ENCODE assay signal across 31 cellular contexts in the genomic region with DNA sequence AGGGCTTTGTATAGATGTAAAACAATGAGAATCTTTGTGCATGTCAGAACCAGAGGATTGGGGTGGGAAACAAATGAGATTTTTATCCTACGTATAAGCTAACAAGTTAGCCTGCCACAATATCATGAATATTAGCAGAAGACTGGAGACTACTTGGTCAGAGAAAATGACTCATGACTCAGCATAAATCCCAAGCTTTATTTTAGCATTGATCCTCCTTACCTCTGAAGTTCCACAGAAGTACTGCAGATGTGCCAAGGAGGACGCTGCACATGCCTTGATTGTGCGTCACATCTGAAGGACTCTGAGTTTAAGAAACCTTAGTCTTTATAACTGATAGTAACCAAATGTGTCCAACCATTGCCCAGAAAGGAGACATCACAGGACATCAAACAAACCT.
"Had no signal": no experiment of that assay in that cellular context is flagged by ENCODE, and none has a peak within 500 bp of the region (broad histone marks: within the 10 kb centered on the region; RNA-seq: fewer than 3 reads in every experiment).

No MANE protein-coding gene starts in this region.

- H3K27me3 ChIP-seq: adrenal gland, body of pancreas, breast epithelium, Peyer's patch, SJSA1 had no signal

- FAIRE-seq: astrocyte, TTC549 had no signal

- H3K4me3 Mint-ChIP-seq: activated CD4-positive, alpha-beta T cell treated with anti-CD3 and anti-CD28 coated beads, Interleukin-2, amount 10 ng/mL, durations not matched to agents 24 days and 14 days; activated CD8-positive, alpha-beta T cell treated with anti-CD3 and anti-CD28 coated beads for 36 hours; activated naive CD4-positive, alpha-beta T cell treated with anti-CD3 and anti-CD28 coated beads for 36 hours; T-helper 1 cell treated with Interleukin-12 subunit alpha and Interleukin-12 subunit beta and Interleukin-4 antibody, amounts not matched to agents 30 μg/mL and 1 μg/mL, for 36 hours; T-helper 2 cell treated with Interferon-gamma antibody and Interleukin-4, amounts not matched to agents 5 μg/mL and 100 μg/mL, for 36 hours had no signal

- H3K36me3 ChIP-seq: adrenal gland, breast epithelium, Peyer's patch, SJSA1 had no signal

- ATAC-seq: activated CD8-positive, alpha-beta T cell treated with anti-CD3 and anti-CD28 coated beads for 36 hours; activated naive CD4-positive, alpha-beta T cell treated with anti-CD3 and anti-CD28 coated beads, Interleukin-2, amount 50 U/mL, for 72 hours; body of pancreas; PC-3 had no signal

- H3K9me3 ChIP-seq: adrenal gland, body of pancreas, breast epithelium, Peyer's patch, SJSA1 had no signal

- H3K4me3 ChIP-seq: adrenal gland, body of pancreas, breast epithelium, Peyer's patch, SJSA1 had no signal

- DNase-seq: activated CD4-positive, alpha-beta T cell treated with anti-CD3 and anti-CD28 coated beads, Interleukin-2, amount 10 ng/mL, durations not matched to agents 24 days and 14 days; activated CD4-positive, alpha-beta T cell treated with anti-CD3 and anti-CD28 coated beads, Interleukin-2, amount 50 U/mL, for 4 hours; activated CD8-positive, alpha-beta T cell treated with anti-CD3 and anti-CD28 coated beads for 36 hours; activated gamma-delta T cell treated with Interleukin-2 at 50 U/mL for 16 hours; activated naive CD4-positive, alpha-beta T cell treated with anti-CD3 and anti-CD28 coated beads for 36 hours; activated T-cell treated with anti-CD3 and anti-CD28 coated beads, Interleukin-2, amount 50 U/mL, for 1 hour; adrenal gland; body of pancreas; caudate nucleus; cerebellar nuclear complex; NCI-H1105; NCI-H1417 treated with DMSO at 0.1 percent for 48 hours; NCI-H187 treated with DMSO at 0.1 percent for 48 hours; NCI-H2081; NCI-H226; NCI-H526; NCI-H748 treated with DMSO at 0.1 percent for 48 hours; NK-92 treated with Interleukin-12 subunit alpha and Interleukin-12 subunit beta, amount 100 ng/mL, for 24 hours; PC-3; Peyer's patch; RPMI8226; SHP77 treated with DMSO at 0.1 percent for 48 hours; SW 1271 had no signal

- H3K27ac ChIP-seq: adrenal gland, body of pancreas, breast epithelium, Peyer's patch, SJSA1 had no signal

- H3K27me3 Mint-ChIP-seq: activated CD4-positive, alpha-beta T cell treated with anti-CD3 and anti-CD28 coated beads, Interleukin-2, amount 10 ng/mL, durations not matched to agents 24 days and 14 days; activated CD8-positive, alpha-beta T cell treated with anti-CD3 and anti-CD28 coated beads for 36 hours had no signal

- H3K4me1 Mint-ChIP-seq: activated CD4-positive, alpha-beta T cell treated with anti-CD3 and anti-CD28 coated beads, Interleukin-2, amount 10 ng/mL, durations not matched to agents 24 days and 14 days had no signal

- H3K27ac Mint-ChIP-seq: activated CD4-positive, alpha-beta T cell treated with anti-CD3 and anti-CD28 coated beads, Interleukin-2, amount 10 ng/mL, durations not matched to agents 24 days and 14 days; activated CD8-positive, alpha-beta T cell treated with anti-CD3 and anti-CD28 coated beads for 36 hours; activated naive CD4-positive, alpha-beta T cell treated with anti-CD3 and anti-CD28 coated beads for 36 hours; activated naive CD4-positive, alpha-beta T cell treated with anti-CD3 and anti-CD28 coated beads, Interleukin-2, amount 50 U/mL, for 72 hours; activated T-helper 2 cell treated with anti-CD3 and anti-CD28 coated beads, Interferon-gamma antibody, Interleukin-2, Interleukin-4, amounts not matched to agents 10 μg/mL and 5 μg/mL and 100 μg/mL, durations not matched to agents 14 hours and 24 hours and 36 hours; T-helper 1 cell treated with Interleukin-12 subunit alpha and Interleukin-12 subunit beta and Interleukin-4 antibody, amounts not matched to agents 30 μg/mL and 1 μg/mL, for 36 hours; T-helper 2 cell treated with Interferon-gamma antibody and Interleukin-4, amounts not matched to agents 5 μg/mL and 100 μg/mL, for 36 hours had no signal

- H3K9me3 Mint-ChIP-seq: activated CD4-positive, alpha-beta T cell treated with anti-CD3 and anti-CD28 coated beads, Interleukin-2, amount 10 ng/mL, durations not matched to agents 24 days and 14 days; T-helper 1 cell treated with Interleukin-12 subunit alpha and Interleukin-12 subunit beta and Interleukin-4 antibody, amounts not matched to agents 30 μg/mL and 1 μg/mL, for 36 hours had no signal

- H3K4me1 ChIP-seq: adrenal gland, body of pancreas, breast epithelium, Peyer's patch, SJSA1 had no signal

- H3K36me3 Mint-ChIP-seq: activated naive CD4-positive, alpha-beta T cell treated with anti-CD3 and anti-CD28 coated beads, Interleukin-2, amount 50 U/mL, for 72 hours had no signal
